ENCODE assay signal across 10 cellular contexts in the genomic region with DNA sequence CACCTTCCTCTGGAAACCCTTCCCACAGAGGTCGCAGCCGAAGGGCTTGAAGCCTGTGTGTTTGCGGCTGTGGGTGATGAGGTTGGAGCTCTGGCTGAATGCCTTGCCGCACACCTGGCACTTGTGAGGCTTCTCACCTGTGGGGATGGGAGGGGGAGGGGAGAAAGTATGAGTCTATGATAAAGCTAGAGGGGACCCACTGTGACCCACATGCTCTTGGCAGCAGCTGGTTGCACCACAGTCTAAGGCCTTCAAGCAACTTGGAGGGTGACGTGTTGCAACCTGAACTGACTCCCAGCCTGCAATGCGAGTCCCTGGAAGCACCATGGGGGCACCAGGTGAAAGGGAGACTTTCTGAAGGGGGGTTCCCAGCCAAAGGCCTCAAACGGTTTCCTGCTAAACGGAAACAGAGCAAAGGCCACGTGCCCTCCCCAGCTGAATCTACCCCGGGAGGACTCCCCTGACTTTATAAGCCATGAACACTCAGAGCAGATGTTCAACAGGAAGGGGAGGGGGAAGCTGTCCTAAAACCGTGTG. TPM values are rescaled to one million over a fixed set of nuclear protein-coding genes. Genes with fewer than 3 reads are reported as not detected.
DNase-seq lines count a peak whose midpoint lies in the region; ATAC-seq and FAIRE-seq lines count a peak whose summit lies in the region.
"Had no signal": no experiment of that assay in that cellular context is flagged by ENCODE, and none has a peak within 500 bp of the region (broad histone marks: within the 10 kb centered on the region; RNA-seq: fewer than 3 reads in every experiment).

No MANE protein-coding gene starts in this region.

- intact Hi-C loops in sciatic nerve (cut with DNase I) (no loop called here), right cardiac atrium (cut with DNase I) (no loop called here)

- in situ Hi-C loops in KBM-7 (cut with MboI; ENCODE audit: low pct_unique_long_range_greater_than_20kb, low sequenced_read_pairs), result no loop called here

- H3K27ac ChIP-seq in right cardiac atrium (ENCODE audit: low read length), result no peak overlapping the region

- peak; percentile 62 for ATAC-seq in activated CD8-positive, alpha-beta memory T cell treated with anti-CD3 and anti-CD28 coated beads, Interleukin-2, amount 10 ng/mL, durations not matched to agents 7 days and 5 days
- peak; percentile 24 for ATAC-seq in sciatic nerve
- ATAC-seq in right cardiac atrium, result no peak
- ATAC-seq in HG03439 (IDR thresholded peaks at IDR 0.05; ENCODE audit: unreplicated experiment), result no peak

- no peak overlapping the region for H3K4me3 ChIP-seq in right cardiac atrium (ENCODE audit: low read length)

- CTCF ChIA-PET in activated CD8-positive, alpha-beta memory T cell treated with anti-CD3 and anti-CD28 coated beads, Interleukin-2, amount 10 ng/mL, durations not matched to agents 7 days and 5 days (lab: Charles Lee), result interaction anchor here (0.6 to 3.4 kb wide), 7 partner anchors 9 to 897 kb away, joined by 3 to 17 read pairs (median 4); no protein-coding TSS in a partner anchor

- FAIRE-seq in GM18507 (lab: Jason Lieb, UNC), result peak; percentile 83
- no peak for FAIRE-seq in RCC 7860 (lab: Jason Lieb, UNC)
- FAIRE-seq: colon had no signal

- DNase-seq in GM18507 (ENCODE audit: extremely low spot score, insufficient read length, low read depth), result no peak
- DNase-seq in KBM-7, result peak; percentile 83
- peak; percentile 86 for DNase-seq in activated CD8-positive, alpha-beta memory T cell treated with anti-CD3 and anti-CD28 coated beads, Interleukin-2, amount 10 ng/mL, durations not matched to agents 7 days and 5 days
- no peak for DNase-seq in sciatic nerve (ENCODE audit: low spot score)
- DNase-seq in right cardiac atrium, result no peak
- no peak for DNase-seq in RCC 7860 (ENCODE audit: low spot score)
- DNase-seq in DMS79 treated with DMSO at 0.1 percent for 48 hours (lab: John Stamatoyannopoulos, UW), result no peak

- H3K27me3 Mint-ChIP-seq in activated CD8-positive, alpha-beta memory T cell treated with anti-CD3 and anti-CD28 coated beads, Interleukin-2, amount 10 ng/mL, durations not matched to agents 7 days and 5 days, result no peaks in the 10 kb centered on the region

- no peaks in the 10 kb centered on the region for H3K9me3 Mint-ChIP-seq in activated CD8-positive, alpha-beta memory T cell treated with anti-CD3 and anti-CD28 coated beads, Interleukin-2, amount 10 ng/mL, durations not matched to agents 7 days and 5 days (ENCODE audit: low read depth)
- H3K9me3 Mint-ChIP-seq: neural crest cell had no signal

- H3K9me3 ChIP-seq in right cardiac atrium (ENCODE audit: control insufficient read depth, low read length), result no peaks in the 10 kb centered on the region

- no peaks in the 10 kb centered on the region for H3K27me3 ChIP-seq in right cardiac atrium (ENCODE audit: control insufficient read depth, insufficient read depth)

- peaks cover 82% of the 10 kb centered on the region for H3K36me3 Mint-ChIP-seq in activated CD8-positive, alpha-beta memory T cell treated with anti-CD3 and anti-CD28 coated beads, Interleukin-2, amount 10 ng/mL, durations not matched to agents 7 days and 5 days

- H3K4me3 Mint-ChIP-seq in activated CD8-positive, alpha-beta memory T cell treated with anti-CD3 and anti-CD28 coated beads, Interleukin-2, amount 10 ng/mL, durations not matched to agents 7 days and 5 days, result peak overlapping the region; percentile 31
- H3K4me3 Mint-ChIP-seq: neural crest cell had no signal

- 50% methylated on average over 11 of the region's 11 CpGs for WGBS in right cardiac atrium

- no peaks in the 10 kb centered on the region for H3K4me1 ChIP-seq in right cardiac atrium (ENCODE audit: control insufficient read depth, insufficient read depth, low read length)

- peaks cover 87% of the 10 kb centered on the region for H3K4me1 Mint-ChIP-seq in activated CD8-positive, alpha-beta memory T cell treated with anti-CD3 and anti-CD28 coated beads, Interleukin-2, amount 10 ng/mL, durations not matched to agents 7 days and 5 days

- peak overlapping the region; percentile 81 for H3K27ac Mint-ChIP-seq in activated CD8-positive, alpha-beta memory T cell treated with anti-CD3 and anti-CD28 coated beads, Interleukin-2, amount 10 ng/mL, durations not matched to agents 7 days and 5 days

RNA-seq across cellular contexts. Expression of a gene that starts 10.6 kb away (rescaled TPM):
- 100 to 1,000 TPM in 1 of 2 experiments, 10 to 100 TPM in 1; 87.8 to 101 TPM for total RNA-seq in activated CD8-positive, alpha-beta memory T cell treated with anti-CD3 and anti-CD28 coated beads, Interleukin-2, amount 10 ng/mL, durations not matched to agents 7 days and 5 days
- 0.85 TPM for total RNA-seq in sciatic nerve
- total RNA-seq in right cardiac atrium, result under 1 TPM in 3 of 4 donors, not detected in 1; 0.29 to 0.59 (median 0.45) TPM
- 0.18 TPM for polyA plus RNA-seq in right cardiac atrium

Comparison
In these comparisons a context has a peak if more than half of its experiments do, and no peak if none do; other contexts are left out.
1. DNase-seq: peak in KBM-7 (single experiment) and activated CD8-positive, alpha-beta memory T cell treated with anti-CD3 and anti-CD28 coated beads, Interleukin-2, amount 10 ng/mL, durations not matched to agents 7 days and 5 days (single experiment); none in GM18507 (single experiment), sciatic nerve (single experiment), right cardiac atrium (0 of 3), RCC 7860 (single experiment) and DMS79 treated with DMSO at 0.1 percent for 48 hours (single experiment).
2. ATAC-seq: peak in activated CD8-positive, alpha-beta memory T cell treated with anti-CD3 and anti-CD28 coated beads, Interleukin-2, amount 10 ng/mL, durations not matched to agents 7 days and 5 days (single experiment) and sciatic nerve (single experiment); none in right cardiac atrium (0 of 2) and HG03439 (single experiment).
3. RNA of a gene that starts 10.6 kb away (total RNA-seq): 87.8 to 101 TPM in activated CD8-positive, alpha-beta memory T cell treated with anti-CD3 and anti-CD28 coated beads, Interleukin-2, amount 10 ng/mL, durations not matched to agents 7 days and 5 days; 0.85 TPM in sciatic nerve (single experiment) and 0.29 to 0.59 TPM in right cardiac atrium; every median in the first group is over 10 times any median in the second.